ENCODE assay signal across 33 cellular contexts in the genomic region with DNA sequence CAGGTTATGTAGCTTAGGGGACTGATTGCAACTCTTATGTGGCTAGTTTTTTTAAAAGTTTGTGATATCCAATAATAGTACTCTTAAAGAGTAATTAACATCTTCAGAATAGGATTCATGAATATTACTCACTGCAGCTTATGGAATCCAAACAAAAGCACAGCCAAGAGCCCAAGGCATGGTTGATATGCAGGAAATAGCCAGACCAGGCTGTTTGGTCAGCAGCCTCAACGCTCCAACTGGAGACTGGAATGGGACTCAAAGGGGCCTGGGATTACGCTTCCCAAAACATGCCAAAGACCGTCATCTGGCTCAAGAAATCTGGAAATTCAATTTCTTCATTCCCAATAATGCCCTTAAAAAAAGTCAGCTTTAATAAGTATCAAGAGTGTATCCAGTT.
A peak's percentile ranks its signal among the peaks of the same experiment; 100 is the strongest.
DNase-seq lines count a peak whose midpoint lies in the region; FAIRE-seq and TF ChIP-seq lines count a peak whose summit lies in the region.
"Had no signal": no experiment of that assay in that cellular context is flagged by ENCODE, and none has a peak within 500 bp of the region (broad histone marks: within the 10 kb centered on the region; RNA-seq: fewer than 3 reads in every experiment).

No MANE protein-coding gene starts in this region.

- no peaks in the 10 kb centered on the region for H3K36me3 ChIP-seq in astrocyte (ENCODE audit: insufficient read depth, low read length)
- H3K36me3 ChIP-seq: cardiac muscle cell, lower lobe of right lung, right lobe of liver, SJSA1, tibial artery had no signal

- CTCF ChIA-PET in RWPE1 (lab: Yijun Ruan, JAX) = no interaction called here

- H3K27ac ChIP-seq in astrocyte (ENCODE audit: low read depth, low read length) (no peak overlapping the region), RWPE1 (no peak overlapping the region)
- H3K27ac ChIP-seq: cardiac muscle cell, coronary artery, hepatocyte, lower lobe of right lung, right lobe of liver, SJSA1, tibial artery had no signal

- POLR2A ChIA-PET in RWPE1 (lab: Yijun Ruan, JAX; ENCODE audit: low non-redundant PET) = no interaction called here

- DNase-seq in ELR (ENCODE audit: low read depth) (peak; percentile 23), astrocyte (ENCODE audit: low read depth) (peak; percentile 18), fibroblast of villous mesenchyme (ENCODE audit: low read depth) (peak; percentile 45), GDM1 (lab: John Stamatoyannopoulos, UW) (no peak), HUDEP-2 (lab: John Stamatoyannopoulos, UW; ENCODE audit: unreplicated experiment in 76 of 76) (no peak), GM20000 (ENCODE audit: low spot score) (no peak), RWPE1 (ENCODE audit: low spot score) (no peak)
- DNase-seq: activated CD4-positive, alpha-beta T cell treated with anti-CD3 and anti-CD28 coated beads, Interleukin-2, amount 10 ng/mL, durations not matched to agents 24 days and 14 days; activated CD8-positive, alpha-beta memory T cell treated with anti-CD3 and anti-CD28 coated beads for 24 hours; activated T-cell treated with anti-CD3 and anti-CD28 coated beads for 4 hours; anterior cingulate cortex; DMS79; effector memory CD4-positive, alpha-beta T cell; lower lobe of right lung; naive thymus-derived CD8-positive, alpha-beta T cell; NCI-H1105 treated with DMSO at 0.1 percent for 48 hours; NCI-H1930; NCI-H2171 treated with DMSO at 0.1 percent for 48 hours; NCI-H526; right lobe of liver; stimulated activated CD4-positive, alpha-beta T cell treated with anti-CD3 and anti-CD28 coated beads, Interleukin-4, amount 100 ng/mL, for 1 hour; tibial artery had no signal

- H3K27ac Mint-ChIP-seq in astrocyte (ENCODE audit: unreplicated experiment) = no peak overlapping the region
- H3K27ac Mint-ChIP-seq: activated CD4-positive, alpha-beta T cell treated with anti-CD3 and anti-CD28 coated beads, Interleukin-2, amount 10 ng/mL, durations not matched to agents 24 days and 14 days; activated naive CD4-positive, alpha-beta T cell treated with anti-CD3 and anti-CD28 coated beads, Interleukin-2, amount 50 U/mL, for 72 hours; activated T-helper 2 cell treated with anti-CD3 and anti-CD28 coated beads, Interferon-gamma antibody, Interleukin-2, Interleukin-4, amounts not matched to agents 10 μg/mL and 5 μg/mL and 100 μg/mL, durations not matched to agents 14 hours and 24 hours and 36 hours; naive thymus-derived CD8-positive, alpha-beta T cell; progenitor cell of endocrine pancreas; WTC11 had no signal

- H3K9ac ChIP-seq in astrocyte (ENCODE audit: low read length) = no peak overlapping the region

- no peaks in the 10 kb centered on the region for H4K20me1 ChIP-seq in astrocyte (ENCODE audit: insufficient read depth, low read length)

- H3K27me3 Mint-ChIP-seq in astrocyte (ENCODE audit: low read depth, unreplicated experiment) = peaks cover 15% of the 10 kb centered on the region
- H3K27me3 Mint-ChIP-seq: progenitor cell of endocrine pancreas had no signal

- H2AFZ ChIP-seq in astrocyte (ENCODE audit: low read depth, low read length) = no peak overlapping the region
- H2AFZ ChIP-seq: hepatocyte had no signal

- no peaks in the 10 kb centered on the region for H3K79me2 ChIP-seq in astrocyte (ENCODE audit: insufficient read depth, low read length)
- H3K79me2 ChIP-seq: hepatocyte had no signal

- no peak overlapping the region for H3K4me3 Mint-ChIP-seq in astrocyte (ENCODE audit: unreplicated experiment)
- H3K4me3 Mint-ChIP-seq: activated CD4-positive, alpha-beta T cell treated with anti-CD3 and anti-CD28 coated beads, Interleukin-2, amount 10 ng/mL, durations not matched to agents 24 days and 14 days; naive thymus-derived CD8-positive, alpha-beta T cell; WTC11 had no signal

- TF ChIP-seq CTCF in astrocyte (IDR thresholded peaks at IDR 0.05; ENCODE audit: insufficient read depth, low read depth, low read length) = no peak
- no peak for TF ChIP-seq CTCF in fibroblast of villous mesenchyme (IDR thresholded peaks at IDR 0.05; ENCODE audit: insufficient read depth, low read depth, low read length)
- no peak for TF ChIP-seq CTCF in GM20000 (IDR thresholded peaks at IDR 0.05; ENCODE audit: extremely low read depth, missing control alignments)
- TF ChIP-seq CTCF in RWPE1 (conservative IDR thresholded peaks at IDR 0.05; ENCODE audit: low read depth) = no peak

- H3K4me1 ChIP-seq in astrocyte (ENCODE audit: insufficient read depth, low read length) = no peaks in the 10 kb centered on the region
- H3K4me1 ChIP-seq: lower lobe of right lung, right lobe of liver, SJSA1, tibial artery had no signal

- no peak for FAIRE-seq in astrocyte (lab: Jason Lieb, UNC)
- FAIRE-seq: GM18507, H1, K562 had no signal

- no peaks in the 10 kb centered on the region for H3K36me3 Mint-ChIP-seq in astrocyte (ENCODE audit: low read depth, unreplicated experiment)
- H3K36me3 Mint-ChIP-seq: activated naive CD4-positive, alpha-beta T cell treated with anti-CD3 and anti-CD28 coated beads, Interleukin-2, amount 50 U/mL, for 72 hours; naive thymus-derived CD8-positive, alpha-beta T cell; WTC11 had no signal

- peaks cover 2% of the 10 kb centered on the region for H3K9me3 Mint-ChIP-seq in astrocyte (ENCODE audit: unreplicated experiment)
- H3K9me3 Mint-ChIP-seq: activated CD4-positive, alpha-beta T cell treated with anti-CD3 and anti-CD28 coated beads, Interleukin-2, amount 10 ng/mL, durations not matched to agents 24 days and 14 days; activated naive CD4-positive, alpha-beta T cell treated with anti-CD3 and anti-CD28 coated beads, Interleukin-2, amount 50 U/mL, for 72 hours; activated T-helper 2 cell treated with anti-CD3 and anti-CD28 coated beads, Interferon-gamma antibody, Interleukin-2, Interleukin-4, amounts not matched to agents 10 μg/mL and 5 μg/mL and 100 μg/mL, durations not matched to agents 14 hours and 24 hours and 36 hours; WTC11 had no signal

- no peak overlapping the region for H3K4me2 ChIP-seq in astrocyte (ENCODE audit: low read length)
- H3K4me2 ChIP-seq: hepatocyte had no signal

- peaks cover 7% of the 10 kb centered on the region for H3K4me1 Mint-ChIP-seq in astrocyte (ENCODE audit: low read depth, unreplicated experiment)

- H3K4me3 ChIP-seq in astrocyte (ENCODE audit: insufficient read depth, low read depth, low read length) (no peak overlapping the region), fibroblast of villous mesenchyme (ENCODE audit: low read depth, low read length) (no peak overlapping the region)
- H3K4me3 ChIP-seq: cardiac muscle cell, coronary artery, hepatocyte, K562, lower lobe of right lung, right lobe of liver, SJSA1, tibial artery had no signal

- H3K27me3 ChIP-seq in astrocyte (ENCODE audit: insufficient read depth, low read length) = no peaks in the 10 kb centered on the region
- H3K27me3 ChIP-seq: cardiac muscle cell, hepatocyte, right lobe of liver, SJSA1, tibial artery had no signal

- H3K9me3 ChIP-seq in astrocyte (ENCODE audit: insufficient read depth, low read depth, low read length) = no peaks in the 10 kb centered on the region
- H3K9me3 ChIP-seq: lower lobe of right lung, right lobe of liver, SJSA1, tibial artery had no signal

Comparison
In these comparisons a context has a peak if more than half of its experiments do, and no peak if none do; other contexts are left out.
1. DNase-seq: peak in ELR (single experiment), astrocyte (single experiment) and fibroblast of villous mesenchyme (single experiment); none in GDM1 (single experiment), HUDEP-2 (0 of 76), GM20000 (single experiment) and RWPE1 (single experiment).